27 cellular contexts compared by ENCODE assay signal in the genomic region with DNA sequence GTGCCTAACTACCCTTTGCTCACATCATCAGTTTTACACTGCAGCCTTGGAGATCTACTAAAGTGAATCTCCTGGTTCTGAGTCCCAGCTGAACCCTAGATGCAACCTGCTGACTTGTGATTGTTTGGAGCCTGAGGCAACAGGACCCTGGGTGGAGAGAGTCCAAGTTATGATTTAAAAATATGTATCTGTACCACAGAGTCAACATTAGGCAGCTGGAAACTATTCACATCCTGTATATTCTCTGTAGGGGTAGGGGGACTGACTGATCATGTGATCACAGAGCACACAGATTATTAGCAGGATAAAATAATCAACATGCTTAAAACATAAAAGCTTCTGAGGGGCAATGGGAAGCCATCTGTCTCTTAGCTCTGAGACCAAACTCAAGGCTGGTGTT. TPM values are rescaled to one million over a fixed set of nuclear protein-coding genes. Genes with fewer than 3 reads are reported as not detected.
DNase-seq lines count a peak whose midpoint lies in the region; ATAC-seq and TF ChIP-seq lines count a peak whose summit lies in the region.
"Had no signal": no experiment of that assay in that cellular context is flagged by ENCODE, and none has a peak within 500 bp of the region (broad histone marks: within the 10 kb centered on the region; RNA-seq: fewer than 3 reads in every experiment).

No MANE protein-coding gene starts in this region.

- no peaks in the 10 kb centered on the region for H3K36me3 ChIP-seq in RWPE2 (ENCODE audit: low read depth)
- no peaks in the 10 kb centered on the region for H3K36me3 ChIP-seq in breast epithelium

- DNase-seq in NCI-H524 (lab: John Stamatoyannopoulos, UW): peak; percentile 65 to 84
- no peak for DNase-seq in NCI-H524 treated with DMSO at 0.1 percent for 48 hours (lab: John Stamatoyannopoulos, UW)
- peak; percentile 45 for DNase-seq in NCI-H2081 treated with DMSO at 0.1 percent for 48 hours (lab: John Stamatoyannopoulos, UW)
- no peak for DNase-seq in RWPE2 (ENCODE audit: low spot score)
- DNase-seq in iris pigment epithelial cell (ENCODE audit: low read depth): peak; percentile 47
- DNase-seq in CD1c-positive myeloid dendritic cell (ENCODE audit: extremely low spot score): no peak
- no peak for DNase-seq in breast epithelium (ENCODE audit: low spot score in 2 of 2)
- DNase-seq: Calu3; CD8-positive, alpha-beta memory T cell; DMS153; DND-41; Karpas-422; NCI-H1092; NCI-H1436 treated with DMSO at 0.1 percent for 48 hours; NCI-H187 treated with DMSO at 0.1 percent for 48 hours; NCI-H446 treated with DMSO at 0.1 percent for 48 hours; NCI-H774; SHP77 treated with DMSO at 0.1 percent for 48 hours had no signal

- peaks cover 8% of the 10 kb centered on the region for H3K4me1 ChIP-seq in RWPE2 (ENCODE audit: insufficient read depth, poor library complexity, severe bottlenecking)
- no peaks in the 10 kb centered on the region for H3K4me1 ChIP-seq in breast epithelium

- ATAC-seq in RWPE2 (ENCODE audit: low read depth) (peak; percentile 68), HG02623 (IDR thresholded peaks at IDR 0.05; ENCODE audit: unreplicated experiment) (no peak)
- ATAC-seq: HepG2, Panc1 had no signal

- intact Hi-C loops in breast epithelium (cut with DNase I; ENCODE audit: low total_unique reads): no loop called here

- H3K4me3 ChIP-seq in RWPE2 (ENCODE audit: severe bottlenecking): no peak overlapping the region
- no peak overlapping the region for H3K4me3 ChIP-seq in breast epithelium

- TF ChIP-seq CTCF in RWPE2 (IDR thresholded peaks at IDR 0.05; ENCODE audit: poor library complexity, severe bottlenecking) (no peak), breast epithelium (IDR thresholded peaks at IDR 0.05) (no peak)

- H3K27ac ChIP-seq in RWPE2 (ENCODE audit: poor library complexity, severe bottlenecking) (no peak overlapping the region), breast epithelium (no peak overlapping the region)
- H3K27ac ChIP-seq: 22Rv1, C4-2B, RWPE1 had no signal

- TF ChIP-seq POLR2A in breast epithelium (IDR thresholded peaks at IDR 0.05): no peak

- H3K9me3 ChIP-seq in RWPE2 (ENCODE audit: severe bottlenecking) (no peaks in the 10 kb centered on the region), breast epithelium (peaks cover 0 to 7% of the 10 kb centered on the region in 2 donors)

- H3K27me3 ChIP-seq in RWPE2 (ENCODE audit: insufficient read depth, poor library complexity, severe bottlenecking): no peaks in the 10 kb centered on the region
- H3K27me3 ChIP-seq in breast epithelium: no peaks in the 10 kb centered on the region

RNA-seq across cellular contexts. Expression of gene CT47B1, which starts 52.1 kb away (rescaled TPM):
- not detected for total RNA-seq in breast epithelium
- total RNA-seq: B cell; Calu3; CD8-positive, alpha-beta memory T cell; H4; HepG2; HT1080 had no signal

Comparison
In these comparisons a context has a peak if more than half of its experiments do, and no peak if none do; other contexts are left out.
1. DNase-seq: peak in NCI-H524 (2 of 2), NCI-H2081 treated with DMSO at 0.1 percent for 48 hours (single experiment) and iris pigment epithelial cell (single experiment); none in NCI-H524 treated with DMSO at 0.1 percent for 48 hours (single experiment), RWPE2 (single experiment), CD1c-positive myeloid dendritic cell (single experiment) and breast epithelium (0 of 2).